12 cellular contexts compared by ENCODE assay signal in genomic region chr7:66867198-66867790, GRCh38.
"Had no signal": no experiment of that assay in that cellular context is flagged by ENCODE, and none has a peak within 500 bp of the region (broad histone marks: within the 10 kb centered on the region; RNA-seq: fewer than 3 reads in every experiment).

No MANE protein-coding gene starts in this region.

- H3K4me3 ChIP-seq: right atrium auricular region, smooth muscle cell, tibial nerve had no signal

- H3K9ac ChIP-seq: SK-N-SH had no signal

- H3K9me3 ChIP-seq: right atrium auricular region, SK-N-SH, tibial nerve had no signal

- H3K4me2 ChIP-seq: SK-N-SH, smooth muscle cell had no signal

- H3K4me1 ChIP-seq: right atrium auricular region, tibial nerve had no signal

- FAIRE-seq: islet of Langerhans had no signal

- DNase-seq: activated CD4-positive, alpha-beta T cell treated with anti-CD3 and anti-CD28 coated beads, Interleukin-2, amount 50 U/mL, for 1 hour; amniotic stem cell; hypothalamus; natural killer cell; SK-N-SH; T-helper 1 cell had no signal

- H3K36me3 ChIP-seq: right atrium auricular region had no signal

- H3K27me3 ChIP-seq: right atrium auricular region, tibial nerve had no signal

- ATAC-seq: left lobe of liver; natural killer cell; stimulated activated memory B cell treated with anti-CD40 and anti-IgM and Interleukin-4, amounts not matched to agents 10 μg/mL and 1 μg/mL and 100 μg/mL, for 72 hours had no signal

- H3K27ac ChIP-seq: right atrium auricular region, tibial nerve had no signal
